8 cellular contexts compared by ENCODE assay signal in the genomic region with DNA sequence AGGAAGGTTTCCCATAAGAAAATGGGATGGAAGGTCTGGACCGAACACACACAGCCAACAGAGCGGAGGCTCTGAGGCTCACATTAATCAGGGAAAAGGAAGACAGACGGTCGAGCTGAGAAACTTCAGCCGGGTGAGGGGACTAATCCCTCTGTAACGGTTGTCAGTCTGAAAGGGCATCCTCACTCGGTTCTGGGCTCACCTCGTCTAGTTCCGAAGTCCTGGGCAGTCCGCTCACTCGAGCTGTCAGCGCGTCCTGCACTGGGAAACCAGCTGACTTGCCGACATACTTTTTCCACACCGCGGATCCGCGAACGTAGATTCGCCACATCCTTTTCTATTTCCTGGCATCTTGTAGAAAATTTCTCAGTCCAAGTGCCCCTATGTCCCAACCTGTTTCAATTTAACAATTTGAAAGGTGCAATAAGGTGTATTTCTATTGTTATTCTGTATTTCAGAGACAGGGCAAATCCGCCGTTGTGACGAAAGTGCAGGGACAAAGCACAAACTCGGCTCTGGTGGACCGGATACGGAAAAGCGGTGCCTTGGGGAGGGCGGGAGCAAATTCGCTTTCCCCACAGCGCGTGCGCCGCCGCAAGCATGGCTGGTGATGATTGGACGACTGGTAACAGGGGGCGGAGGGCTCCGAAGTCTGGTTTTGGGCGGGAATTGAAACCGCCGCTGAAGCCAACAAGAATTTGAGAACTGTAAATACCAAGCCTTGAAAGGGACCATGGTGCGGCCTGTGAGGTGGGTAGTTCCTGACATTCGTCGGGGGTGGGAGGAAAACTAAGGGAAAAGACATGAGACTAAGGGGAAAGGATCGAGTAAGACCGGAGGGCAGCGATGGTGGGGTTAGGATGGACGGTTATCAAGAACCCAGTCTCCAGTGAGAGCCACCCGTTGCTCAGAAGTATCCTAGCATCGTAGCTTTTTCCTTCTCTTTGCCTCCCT. TPM values are rescaled to one million over a fixed set of nuclear protein-coding genes. Genes with fewer than 3 reads are reported as not detected.
DNase-seq lines count a peak whose midpoint lies in the region; ATAC-seq, FAIRE-seq and TF ChIP-seq lines count a peak whose summit lies in the region.

A gene with protein sequence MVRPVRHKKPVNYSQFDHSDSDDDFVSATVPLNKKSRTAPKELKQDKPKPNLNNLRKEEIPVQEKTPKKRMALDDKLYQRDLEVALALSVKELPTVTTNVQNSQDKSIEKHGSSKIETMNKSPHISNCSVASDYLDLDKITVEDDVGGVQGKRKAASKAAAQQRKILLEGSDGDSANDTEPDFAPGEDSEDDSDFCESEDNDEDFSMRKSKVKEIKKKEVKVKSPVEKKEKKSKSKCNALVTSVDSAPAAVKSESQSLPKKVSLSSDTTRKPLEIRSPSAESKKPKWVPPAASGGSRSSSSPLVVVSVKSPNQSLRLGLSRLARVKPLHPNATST (plus strand): TSS at position 684 of the 954 bp plus-strand sequence. CDS start 50 bp downstream, at position 734.

- H3K27ac ChIP-seq in HUES64 (ENCODE audit: low read depth, low read length): peak within 1 kb of the TSS; percentile 90
- H3K27ac ChIP-seq in OCI-LY1 (ENCODE audit: low read depth, low read length, poor library complexity, severe bottlenecking): peak within 1 kb of the TSS; percentile 73
- peak within 1 kb of the TSS; percentile 96 for H3K27ac ChIP-seq in mesodermal cell (ENCODE audit: low read depth, low read length, severe bottlenecking)

- H3F3A ChIP-seq in OCI-LY1 (ENCODE audit: insufficient read depth, low read length): no peaks in the 10 kb centered on the region

- ATAC-seq in GM21447 (IDR thresholded peaks at IDR 0.05; ENCODE audit: unreplicated experiment): peak; percentile 77

- DNase-seq in Caki2 (ENCODE audit: low read depth): peak; percentile 95
- peak; percentile 92 for DNase-seq in activated CD8-positive, alpha-beta memory T cell treated with anti-CD3 and anti-CD28 coated beads, Interleukin-2, amount 50 U/mL, for 4 hours
- DNase-seq in stimulated activated CD8-positive, alpha-beta memory T cell treated with anti-CD3 and anti-CD28 coated beads, Interleukin-15, amount 100 ng/mL, for 4 hours (ENCODE audit: low read depth in 2 of 2): peak; percentile 89 to 92

- H3K4me3 ChIP-seq in HUES64 (ENCODE audit: low read length) (peak within 1 kb of the TSS; percentile 81), OCI-LY1 (ENCODE audit: low read depth, low read length, poor library complexity, severe bottlenecking) (peak within 1 kb of the TSS; percentile 86), mesodermal cell (ENCODE audit: extremely low read depth, insufficient read depth, low read length, poor library complexity, severe bottlenecking) (peak within 1 kb of the TSS; percentile 85)

- no peaks in the 10 kb centered on the region; the same call in 1 of the 2 replicates for H4K20me1 ChIP-seq in OCI-LY1 (ENCODE audit: insufficient read depth, low read length)

- H2AFZ ChIP-seq in OCI-LY1 (ENCODE audit: low read length): peak within 1 kb of the TSS; percentile 35; the same call in 1 of the 2 replicates

- peaks cover 52% of the 10 kb centered on the region for H3K79me2 ChIP-seq in OCI-LY1 (ENCODE audit: insufficient read depth, low read length)

- no peaks in the 10 kb centered on the region for H3K9me3 ChIP-seq in HUES64 (ENCODE audit: insufficient read depth, low read depth, low read length)
- no peaks in the 10 kb centered on the region for H3K9me3 ChIP-seq in OCI-LY1 (ENCODE audit: low read length)
- no peaks in the 10 kb centered on the region for H3K9me3 ChIP-seq in mesodermal cell (ENCODE audit: control insufficient read depth, low read length)

- peak; percentile 98 for FAIRE-seq in endometrium (lab: Jason Lieb, UNC)

- no peaks in the 10 kb centered on the region for H3K9me2 ChIP-seq in OCI-LY1 (ENCODE audit: low read depth, low read length)

- H3K9ac ChIP-seq in HUES64 (ENCODE audit: low read depth, low read length) (peak within 1 kb of the TSS; percentile 91), OCI-LY1 (ENCODE audit: low read length) (peak within 1 kb of the TSS; percentile 85)

- WGBS in HUES64: under 1% methylated on average over 49 of the region's 49 CpGs
- WGBS in mesodermal cell (ENCODE audit: insufficient coverage in 2 of 2), 2 experiments: 0 to 1% methylated on average over 39 to 48 of the region's 49 CpGs

- H3K27me3 ChIP-seq in HUES64 (ENCODE audit: insufficient read depth, low read length) (no peaks in the 10 kb centered on the region), OCI-LY1 (ENCODE audit: insufficient read depth, low read length) (no peaks in the 10 kb centered on the region)

- peaks cover 25% of the 10 kb centered on the region for H3K36me3 ChIP-seq in HUES64 (ENCODE audit: insufficient read depth, low read length)
- H3K36me3 ChIP-seq in OCI-LY1 (ENCODE audit: insufficient read depth, low read length): peaks cover 43% of the 10 kb centered on the region; the same call in 1 of the 2 replicates
- H3K36me3 ChIP-seq in mesodermal cell (ENCODE audit: control insufficient read depth, insufficient read depth, low read length): peaks cover 14% of the 10 kb centered on the region

- in situ Hi-C loops in Caki2 (cut with HindIII; ENCODE audit: low pct_unique_long_range_greater_than_20kb, low sequenced_read_pairs): no loop called here

- peak within 1 kb of the TSS; percentile 83 for H3K4me2 ChIP-seq in OCI-LY1 (ENCODE audit: low read length)

- no peak for TF ChIP-seq CTCF in OCI-LY1 (IDR thresholded peaks at IDR 0.05; ENCODE audit: low read length)

- H3K4me1 ChIP-seq in HUES64 (ENCODE audit: insufficient read depth, low read length): peaks cover 11% of the 10 kb centered on the region; the same call in 1 of the 2 replicates
- peaks cover 55% of the 10 kb centered on the region for H3K4me1 ChIP-seq in OCI-LY1 (ENCODE audit: insufficient read depth, low read length, severe bottlenecking)
- peaks cover 11% of the 10 kb centered on the region for H3K4me1 ChIP-seq in mesodermal cell (ENCODE audit: control insufficient read depth, insufficient read depth, low read length, poor library complexity, severe bottlenecking)

RNA-seq across cellular contexts. Expression of the gene that starts here (rescaled TPM):
- 40.0 and 46.3 TPM in 2 replicates for total RNA-seq in Caki2 (2014; rRNA removed; shearing (Covaris generic); ENCODE audit: low replicate concordance)
- polyA plus RNA-seq in HUES64 (2013, experiment 1 of 2): 46.5 TPM
- 46.5 TPM for polyA plus RNA-seq in HUES64 (2013, experiment 2 of 2)
- polyA plus RNA-seq in mesodermal cell (2013, experiment 1 of 2): 30.7 TPM
- polyA plus RNA-seq in mesodermal cell (2013, experiment 2 of 2): 31.6 TPM

Comparison
In these comparisons a context has a peak if more than half of its experiments do, and no peak if none do; other contexts are left out.
1. Peak in every context shown above with its lines: DNase-seq, ATAC-seq, H3K4me3 ChIP-seq and H3K27ac ChIP-seq.